Comparison of ENCODE assay signal across 11 cellular contexts in the genomic region with DNA sequence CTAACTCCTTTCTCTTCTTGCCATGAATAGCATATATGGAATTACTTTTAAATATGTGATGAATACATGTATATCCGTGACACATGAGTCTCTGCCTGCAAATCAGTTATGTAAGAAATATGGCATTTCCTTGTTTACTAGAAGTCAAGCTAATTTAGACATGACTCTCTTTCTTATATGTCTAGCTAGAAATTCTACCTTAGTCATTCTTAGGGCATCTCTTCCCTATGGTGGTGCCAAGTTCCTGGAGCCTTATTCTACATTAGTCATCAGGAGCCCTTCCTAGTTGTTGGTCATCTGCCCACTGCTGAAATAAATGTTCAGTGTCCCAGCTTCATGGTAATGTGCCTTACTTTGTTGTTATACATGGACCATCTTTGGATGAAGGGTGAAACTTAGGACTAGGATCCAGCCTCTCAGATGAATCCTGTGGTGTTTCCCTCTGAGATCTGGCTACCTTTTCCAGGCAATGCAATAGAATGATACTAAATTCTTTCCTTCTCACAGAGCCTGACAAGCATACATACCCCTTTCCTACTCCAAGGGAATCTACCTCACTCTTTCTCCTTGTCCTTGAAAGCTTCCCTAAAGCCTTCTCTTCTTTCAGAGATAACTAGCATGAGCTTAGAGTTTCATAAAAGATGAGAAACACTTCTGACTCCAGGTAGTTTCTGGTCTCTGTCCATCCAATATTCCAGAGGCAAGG.
DNase-seq lines count a peak whose midpoint lies in the region; ATAC-seq and TF ChIP-seq lines count a peak whose summit lies in the region.
"Had no signal": no experiment of that assay in that cellular context is flagged by ENCODE, and none has a peak within 500 bp of the region (broad histone marks: within the 10 kb centered on the region; RNA-seq: fewer than 3 reads in every experiment).

No MANE protein-coding gene starts in this region.

- H2AK5ac ChIP-seq in mesenchymal stem cell (ENCODE audit: low read length, severe bottlenecking) = no peak overlapping the region

- in situ Hi-C loops in Caki2 (cut with HindIII; ENCODE audit: low pct_unique_long_range_greater_than_20kb, low sequenced_read_pairs) = no loop called here

- intact Hi-C loops in aorta (cut with DNase I) (no loop called here), natural killer cell (cut with micrococcal nuclease) (no loop called here)

- H3K27me3 Mint-ChIP-seq in natural killer cell (ENCODE audit: low read depth in 2 of 2) = no peaks in the 10 kb centered on the region
- H3K27me3 Mint-ChIP-seq: activated CD4-positive, alpha-beta memory T cell treated with anti-CD3 and anti-CD28 coated beads for 36 hours had no signal

- TF ChIP-seq CTCF in choroid plexus epithelial cell (conservative IDR thresholded peaks at IDR 0.05; ENCODE audit: low read depth, low read length) (no peak), natural killer cell (IDR thresholded peaks at IDR 0.05) (no peak)

- H3K36me3 Mint-ChIP-seq in natural killer cell = no peaks in the 10 kb centered on the region
- H3K36me3 Mint-ChIP-seq: activated CD4-positive, alpha-beta memory T cell treated with anti-CD3 and anti-CD28 coated beads for 36 hours had no signal

- DNase-seq in Caki2 (ENCODE audit: low read depth) = peak; percentile 66
- DNase-seq in NCI-H226 = peak; percentile 73
- peak; percentile 49 for DNase-seq in choroid plexus epithelial cell (ENCODE audit: low read depth)
- DNase-seq in mesenchymal stem cell = peak; percentile 61
- no peak for DNase-seq in SKM-1 treated with dmso at 0.1 percent for 144 hours (lab: John Stamatoyannopoulos, UW; ENCODE audit: unreplicated experiment)
- no peak for DNase-seq in aorta
- no peak for DNase-seq in GM19240 (ENCODE audit: insufficient read length, low spot score)
- no peak for DNase-seq in natural killer cell
- DNase-seq: activated CD4-positive, alpha-beta memory T cell treated with anti-CD3 and anti-CD28 coated beads for 36 hours; NCI-H1436 treated with DMSO at 0.1 percent for 48 hours; NCI-H82 had no signal

- no peak overlapping the region for H3K18ac ChIP-seq in mesenchymal stem cell (ENCODE audit: low read depth in 1 of 2, low read length in 2 of 2)

- H3K4me3 Mint-ChIP-seq in natural killer cell = no peak overlapping the region
- H3K4me3 Mint-ChIP-seq: activated CD4-positive, alpha-beta memory T cell treated with anti-CD3 and anti-CD28 coated beads for 36 hours had no signal

- H3K4me2 ChIP-seq in mesenchymal stem cell (ENCODE audit: low read length, poor library complexity, severe bottlenecking) = no peak overlapping the region

- no peak overlapping the region for H4K8ac ChIP-seq in mesenchymal stem cell (ENCODE audit: low read length)

- no peaks in the 10 kb centered on the region for H3K79me1 ChIP-seq in mesenchymal stem cell (replicated peaks; ENCODE audit: low read length, poor library complexity, severe bottlenecking)

- H3K4me1 ChIP-seq in mesenchymal stem cell (ENCODE audit: control insufficient read depth, insufficient read depth, low read depth, low read length) (peaks cover 1% of the 10 kb centered on the region), aorta (ENCODE audit: control insufficient read depth in 1 of 2, insufficient read depth in 2 of 2, low read length in 2 of 2) (peaks cover 0 to 2% of the 10 kb centered on the region in 2 donors)

- no peak overlapping the region for H3K27ac ChIP-seq in mesenchymal stem cell (ENCODE audit: low read length, poor library complexity, severe bottlenecking)
- H3K27ac ChIP-seq in aorta (ENCODE audit: low read depth in 1 of 2, low read length in 2 of 2) = no peak overlapping the region

- H3K36me3 ChIP-seq in mesenchymal stem cell (ENCODE audit: control insufficient read depth in 1 of 2, insufficient read depth in 2 of 2, low read depth in 1 of 2, low read length in 2 of 2) (no peaks in the 10 kb centered on the region), aorta (ENCODE audit: control insufficient read depth in 1 of 2, insufficient read depth in 2 of 2, low read length in 1 of 2) (no peaks in the 10 kb centered on the region)

- H3K27me3 ChIP-seq in mesenchymal stem cell (ENCODE audit: control insufficient read depth in 1 of 2, insufficient read depth in 1 of 2, low read length in 2 of 2) (no peaks in the 10 kb centered on the region), aorta (ENCODE audit: control insufficient read depth in 1 of 2, insufficient read depth in 2 of 2, low read length in 1 of 2) (no peaks in the 10 kb centered on the region)

- no peak overlapping the region for H4K91ac ChIP-seq in mesenchymal stem cell (ENCODE audit: low read length)

- H2BK15ac ChIP-seq in mesenchymal stem cell (ENCODE audit: low read depth, poor library complexity, severe bottlenecking) = no peak overlapping the region

- ATAC-seq in aorta (ENCODE audit: low FRiP score) = no peak
- ATAC-seq in natural killer cell = no peak

- H3K4ac ChIP-seq in mesenchymal stem cell (ENCODE audit: low read depth in 1 of 2, low read length in 2 of 2) = no peak overlapping the region

- H3K9me3 ChIP-seq in mesenchymal stem cell (ENCODE audit: control insufficient read depth, low read length) (no peaks in the 10 kb centered on the region), aorta (ENCODE audit: control insufficient read depth, low read length) (no peaks in the 10 kb centered on the region)

- H2BK120ac ChIP-seq in mesenchymal stem cell (ENCODE audit: low read depth, low read length) = no peak overlapping the region

- no peak overlapping the region for H2BK5ac ChIP-seq in mesenchymal stem cell (ENCODE audit: low read depth, low read length, poor library complexity, severe bottlenecking)

- H3K4me3 ChIP-seq in choroid plexus epithelial cell (ENCODE audit: low read depth, low read length) = no peak overlapping the region
- H3K4me3 ChIP-seq in mesenchymal stem cell (ENCODE audit: insufficient read depth in 1 of 2, low read depth in 1 of 2, low read length in 2 of 2) = no peak overlapping the region
- no peak overlapping the region for H3K4me3 ChIP-seq in aorta (ENCODE audit: low read length in 2 of 2)

- H3K23ac ChIP-seq in mesenchymal stem cell (ENCODE audit: low read length in 2 of 2) = no peak overlapping the region

- peaks cover 5 to 8% of the 10 kb centered on the region in 2 donors for H3K9me3 Mint-ChIP-seq in natural killer cell

- no peak overlapping the region for H2BK12ac ChIP-seq in mesenchymal stem cell (ENCODE audit: low read length in 2 of 2)

- no CpG with 5 or more reads among the region's 1 CpG for WGBS in mesenchymal stem cell
- 26 to 37% methylated on average over 1 of the region's 1 CpG for WGBS in aorta, 2 donors

- no peak overlapping the region for H3K14ac ChIP-seq in mesenchymal stem cell (ENCODE audit: low read length in 2 of 2)

- no peak overlapping the region for H2AFZ ChIP-seq in mesenchymal stem cell (ENCODE audit: low read depth, low read length)

- H3K4me1 Mint-ChIP-seq in natural killer cell = no peaks in the 10 kb centered on the region

- no peak overlapping the region for H3K9ac ChIP-seq in mesenchymal stem cell (ENCODE audit: low read length)

- H3K27ac Mint-ChIP-seq in natural killer cell = no peak overlapping the region
- H3K27ac Mint-ChIP-seq: activated CD4-positive, alpha-beta memory T cell treated with anti-CD3 and anti-CD28 coated beads for 36 hours had no signal

Comparison
In these comparisons a context has a peak if more than half of its experiments do, and no peak if none do; other contexts are left out.
1. DNase-seq: peak in Caki2 (single experiment), NCI-H226 (single experiment), choroid plexus epithelial cell (single experiment) and mesenchymal stem cell (single experiment); none in SKM-1 treated with dmso at 0.1 percent for 144 hours (single experiment), aorta (0 of 2), GM19240 (single experiment) and natural killer cell (single experiment).